ENCODE assay signal across 1 cellular context in the genomic region with DNA sequence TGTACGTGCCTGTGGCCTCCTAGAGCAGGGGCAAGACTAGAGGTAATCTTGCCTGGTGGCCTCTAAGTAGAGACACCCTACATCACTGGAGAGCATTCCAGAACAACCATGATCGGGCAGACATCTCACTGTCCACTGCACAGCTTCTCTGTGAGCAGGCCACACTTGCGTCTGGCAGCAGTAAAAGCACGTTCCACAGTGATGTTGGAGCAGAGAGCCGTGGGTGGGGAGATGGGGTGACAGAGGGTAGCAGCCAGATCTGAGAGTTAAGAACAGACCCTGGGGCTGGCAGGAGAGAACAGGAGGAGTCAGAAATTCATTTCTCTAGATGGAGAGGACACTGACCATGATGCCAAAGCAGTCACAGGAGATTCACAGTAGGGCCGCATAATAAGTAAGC.
TF ChIP-seq lines count a peak whose summit lies in the region.

No MANE protein-coding gene starts in this region.

TF ChIP-seq in IMR-90, 13 proteins besides CTCF, POLR2A, EP300 and RAD21 (continued from another document):
- TF ChIP-seq USF2 (IDR thresholded peaks at IDR 0.05; ENCODE audit: low read depth, low read length) = no peak
- no peak for TF ChIP-seq BHLHE40 (IDR thresholded peaks at IDR 0.05; ENCODE audit: low read depth, low read length)
- no peak for TF ChIP-seq RCOR1 (IDR thresholded peaks at IDR 0.05; ENCODE audit: insufficient replicate concordance, low read length)
- TF ChIP-seq NFE2L2 (IDR thresholded peaks at IDR 0.05; ENCODE audit: low read depth, low read length) = no peak
